In the genomic region with DNA sequence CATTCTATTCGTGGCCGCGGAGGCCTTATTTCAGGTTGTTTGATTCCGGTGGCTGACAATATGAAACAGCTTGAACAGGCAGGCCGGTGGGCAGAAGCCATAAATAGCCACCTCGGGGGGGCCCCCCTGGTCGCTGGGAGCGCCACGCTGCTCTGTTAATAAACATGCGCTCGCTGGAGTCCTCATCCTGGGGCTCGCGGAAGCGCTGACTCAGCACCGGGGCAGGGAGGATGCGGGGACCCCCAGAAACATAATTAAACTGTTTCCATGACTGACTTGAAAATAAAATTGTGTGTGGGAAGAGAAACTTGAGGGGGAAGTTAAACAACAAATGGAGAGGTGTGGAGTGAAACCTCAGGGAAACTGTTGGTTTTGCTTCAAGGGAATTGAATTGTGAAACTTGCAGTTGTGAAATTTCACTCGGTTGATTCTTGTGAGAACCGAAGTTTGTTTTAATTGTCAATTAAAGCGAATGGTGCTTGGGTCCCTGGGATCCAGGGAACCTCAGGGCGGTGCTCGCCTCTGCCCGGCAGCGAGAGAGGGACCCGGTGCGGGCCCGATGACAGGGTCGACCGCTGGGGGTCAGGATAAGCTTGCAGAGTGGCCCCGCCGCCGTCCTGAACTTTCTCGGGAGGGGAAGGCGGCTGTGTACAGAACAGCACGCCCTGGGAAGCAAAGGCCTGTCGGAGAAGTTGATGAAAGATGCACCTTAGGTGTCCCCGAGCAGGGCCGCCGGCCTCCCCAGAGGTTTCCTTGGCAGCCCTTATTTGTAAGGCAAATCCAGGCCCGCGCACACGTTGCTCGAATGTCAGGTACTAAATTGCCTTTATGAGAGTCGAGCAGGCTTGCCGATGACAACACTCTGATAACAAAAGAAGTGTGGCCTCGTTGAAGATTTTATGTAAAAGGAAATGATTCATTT, we compare ENCODE assay signal across 8 cellular contexts.
DNase-seq lines count a peak whose midpoint lies in the region; ATAC-seq and TF ChIP-seq lines count a peak whose summit lies in the region.

No MANE protein-coding gene starts in this region.

- peak overlapping the region; percentile 49 for H3K4me2 ChIP-seq in mesendoderm (ENCODE audit: low read length)

- peaks cover 13% of the 10 kb centered on the region for H3K4me1 Mint-ChIP-seq in T-helper 1 cell treated with Interleukin-12 subunit alpha and Interleukin-12 subunit beta and Interleukin-4 antibody, amounts not matched to agents 30 μg/mL and 1 μg/mL, for 36 hours (ENCODE audit: low read depth)

- peak overlapping the region; percentile 37 for H3K9ac ChIP-seq in mesendoderm (ENCODE audit: low read length)

- H3K27ac ChIP-seq in ectodermal cell (ENCODE audit: insufficient read depth, low read depth, low read length, poor library complexity, severe bottlenecking) (no peak overlapping the region), mesendoderm (ENCODE audit: low read depth, low read length) (no peak overlapping the region)

- no peak overlapping the region for H2BK5ac ChIP-seq in mesendoderm (ENCODE audit: low read length)

- no peak overlapping the region for H3K4ac ChIP-seq in mesendoderm (ENCODE audit: low read depth, low read length)

- H3K23ac ChIP-seq in mesendoderm (ENCODE audit: low read length) = no peak overlapping the region

- H3K27me3 ChIP-seq in ectodermal cell (ENCODE audit: control insufficient read depth, insufficient read depth, low read length, poor library complexity, severe bottlenecking) (no peaks in the 10 kb centered on the region), mesendoderm (ENCODE audit: insufficient read depth, low read length, poor library complexity) (no peaks in the 10 kb centered on the region)

- H2BK15ac ChIP-seq in mesendoderm (replicated peaks; ENCODE audit: low read depth) = no peak overlapping the region

- peak; percentile 84 for ATAC-seq in HG03354 (IDR thresholded peaks at IDR 0.05; ENCODE audit: poor library complexity, severe bottlenecking, unreplicated experiment)

- no peak overlapping the region for H2BK120ac ChIP-seq in mesendoderm (ENCODE audit: low read depth, low read length)

- peaks cover 13% of the 10 kb centered on the region for H3K4me1 ChIP-seq in ectodermal cell (ENCODE audit: control insufficient read depth, insufficient read depth, low read length)
- peaks cover 6% of the 10 kb centered on the region for H3K4me1 ChIP-seq in mesendoderm (ENCODE audit: control insufficient read depth, low read depth, low read length)

- no peaks in the 10 kb centered on the region for H3K36me3 Mint-ChIP-seq in T-helper 1 cell treated with Interleukin-12 subunit alpha and Interleukin-12 subunit beta and Interleukin-4 antibody, amounts not matched to agents 30 μg/mL and 1 μg/mL, for 36 hours (ENCODE audit: low read depth)

- H3K4me3 ChIP-seq in ectodermal cell (ENCODE audit: insufficient read depth, low read depth, low read length) (peak overlapping the region; percentile 2), mesendoderm (ENCODE audit: low read length) (no peak overlapping the region)

- TF ChIP-seq CTCF in AG09319 (IDR thresholded peaks at IDR 0.05; ENCODE audit: low read depth, low read length) = peak; percentile 4; the same call in 1 of the 2 replicates

- no peaks in the 10 kb centered on the region for H3K9me3 ChIP-seq in ectodermal cell (ENCODE audit: control insufficient read depth, low read length)

- no peaks in the 10 kb centered on the region for H3K9me3 Mint-ChIP-seq in T-helper 1 cell treated with Interleukin-12 subunit alpha and Interleukin-12 subunit beta and Interleukin-4 antibody, amounts not matched to agents 30 μg/mL and 1 μg/mL, for 36 hours

- H3K4me3 Mint-ChIP-seq in T-helper 1 cell treated with Interleukin-12 subunit alpha and Interleukin-12 subunit beta and Interleukin-4 antibody, amounts not matched to agents 30 μg/mL and 1 μg/mL, for 36 hours = peak overlapping the region; percentile 81

- no peak overlapping the region for H3K27ac Mint-ChIP-seq in T-helper 1 cell treated with Interleukin-12 subunit alpha and Interleukin-12 subunit beta and Interleukin-4 antibody, amounts not matched to agents 30 μg/mL and 1 μg/mL, for 36 hours

- no peak overlapping the region for H4K8ac ChIP-seq in mesendoderm (ENCODE audit: low read depth, low read length)

- peak overlapping the region; percentile 71 for H3K56ac ChIP-seq in mesendoderm (ENCODE audit: low read length)

- H4K5ac ChIP-seq in mesendoderm (ENCODE audit: low read length) = no peak overlapping the region

- H3K27me3 Mint-ChIP-seq in T-helper 1 cell treated with Interleukin-12 subunit alpha and Interleukin-12 subunit beta and Interleukin-4 antibody, amounts not matched to agents 30 μg/mL and 1 μg/mL, for 36 hours (ENCODE audit: low read depth) = peaks cover 34% of the 10 kb centered on the region

- H3K18ac ChIP-seq in mesendoderm (ENCODE audit: low read length) = no peak overlapping the region

- H3K36me3 ChIP-seq in ectodermal cell (ENCODE audit: control insufficient read depth, insufficient read depth, low read length) = no peaks in the 10 kb centered on the region
- no peaks in the 10 kb centered on the region for H3K36me3 ChIP-seq in mesendoderm (ENCODE audit: control insufficient read depth, insufficient read depth, low read length)

- no peak overlapping the region for H2AK5ac ChIP-seq in mesendoderm (ENCODE audit: low read length)

- 12 to 14% methylated on average over 45 of the region's 45 CpGs for WGBS in ectodermal cell, 2 experiments
- WGBS in mesendoderm (ENCODE audit: extremely low coverage, insufficient coverage, low lambda C conversion rate) = no CpG with 5 or more reads among the region's 45 CpGs

- no peak for DNase-seq in AG09319 (ENCODE audit: extremely low read depth, low read depth)
- DNase-seq in GM19238 (ENCODE audit: insufficient read length, low spot score) = peak; percentile 53
- peak; percentile 85 for DNase-seq in mesendoderm
- peak; percentile 24 for DNase-seq in stimulated activated CD8-positive, alpha-beta memory T cell treated with anti-CD3 and anti-CD28 coated beads, Interleukin-7, amount 100 ng/mL, for 24 hours (ENCODE audit: low read depth)
- DNase-seq in epidermal melanocyte (ENCODE audit: insufficient read length, low spot score) = no peak

- no peaks in the 10 kb centered on the region for H3K79me1 ChIP-seq in mesendoderm (ENCODE audit: low read length)

- H3K79me2 ChIP-seq in mesendoderm (ENCODE audit: control insufficient read depth, insufficient read depth, low read length) = no peaks in the 10 kb centered on the region

Comparison
In these comparisons a context has a peak if more than half of its experiments do, and no peak if none do; other contexts are left out.
1. DNase-seq: peak in GM19238 (single experiment), mesendoderm (single experiment) and stimulated activated CD8-positive, alpha-beta memory T cell treated with anti-CD3 and anti-CD28 coated beads, Interleukin-7, amount 100 ng/mL, for 24 hours (single experiment); none in AG09319 (single experiment) and epidermal melanocyte (single experiment).